29 cellular contexts compared by ENCODE assay signal in the genomic region with DNA sequence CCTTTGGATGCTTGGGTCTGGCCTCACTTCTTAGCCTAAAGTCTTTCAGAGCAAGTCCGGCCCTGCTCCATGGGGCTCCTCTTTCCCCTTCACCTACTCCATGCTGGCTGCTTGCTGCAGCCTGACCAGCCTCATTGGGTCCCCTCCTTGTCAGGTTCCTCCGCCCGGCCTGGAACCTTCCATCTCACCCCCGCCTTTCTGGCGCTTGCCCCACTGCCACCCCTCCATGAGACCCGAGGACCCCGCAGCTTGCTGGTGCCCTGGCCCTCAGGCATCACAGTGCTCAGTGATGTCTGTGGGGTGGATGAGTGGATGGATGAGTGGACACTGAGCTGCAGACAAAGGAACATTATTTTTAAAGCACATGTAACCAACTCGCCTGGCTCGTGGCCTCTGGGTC. TPM values are rescaled to one million over a fixed set of nuclear protein-coding genes. Genes with fewer than 3 reads are reported as not detected.
"Had no signal": no experiment of that assay in that cellular context is flagged by ENCODE, and none has a peak within 500 bp of the region (broad histone marks: within the 10 kb centered on the region; RNA-seq: fewer than 3 reads in every experiment).

No MANE protein-coding gene starts in this region.

- ATAC-seq: activated CD8-positive, alpha-beta memory T cell treated with anti-CD3 and anti-CD28 coated beads, Interleukin-2, amount 10 ng/mL, durations not matched to agents 7 days and 5 days; T-helper 17 cell had no signal

- DNase-seq: activated B cell treated with CpG ODN at 0.5 μM for 24 hours; activated CD4-positive, alpha-beta T cell treated with anti-CD3 and anti-CD28 coated beads for 1 hour; activated CD4-positive, alpha-beta T cell treated with anti-CD3 and anti-CD28 coated beads, Interleukin-2, amount 10 ng/mL, durations not matched to agents 24 days and 14 days; activated CD4-positive, alpha-beta T cell treated with anti-CD3 and anti-CD28 coated beads, Interleukin-2, amount 50 U/mL, for 48 hours; activated CD8-positive, alpha-beta memory T cell treated with anti-CD3 and anti-CD28 coated beads, Interleukin-2, amount 10 ng/mL, durations not matched to agents 7 days and 5 days; activated effector memory CD4-positive, alpha-beta T cell treated with Interleukin-2 at 50 U/mL for 16 hours; activated naive CD4-positive, alpha-beta T cell; activated T-cell treated with anti-CD3 and anti-CD28 coated beads, Interleukin-2, amount 50 U/mL, for 24 hours; aorta; MG63; MV-4-11; NCI-H1092 treated with DMSO at 0.1 percent for 48 hours; NCI-H1417 treated with DMSO at 0.1 percent for 48 hours; NCI-H1694; NCI-H2029; NCI-H2107; NCI-H2171 treated with DMSO at 0.1 percent for 48 hours; NCI-H345; NCI-H510A; NCI-H526 treated with DMSO at 0.1 percent for 48 hours; NCI-H82; OCI-M1; SIG-M5; T-helper 17 cell; T-helper 9 cell had no signal

- H3K36me3 Mint-ChIP-seq: activated CD8-positive, alpha-beta memory T cell treated with anti-CD3 and anti-CD28 coated beads, Interleukin-2, amount 10 ng/mL, durations not matched to agents 7 days and 5 days; activated naive CD4-positive, alpha-beta T cell treated with anti-CD3 and anti-CD28 coated beads, Interleukin-2, amount 50 U/mL, for 24 hours had no signal

- FAIRE-seq: RCC 7860 had no signal

- H3K36me3 ChIP-seq: breast epithelium, MG63 had no signal

- H3K4me3 Mint-ChIP-seq: activated B cell treated with CpG ODN at 0.5 μM for 24 hours; activated CD4-positive, alpha-beta T cell treated with anti-CD3 and anti-CD28 coated beads, Interleukin-2, amount 10 ng/mL, durations not matched to agents 24 days and 14 days; activated CD8-positive, alpha-beta memory T cell treated with anti-CD3 and anti-CD28 coated beads, Interleukin-2, amount 10 ng/mL, durations not matched to agents 7 days and 5 days; activated naive CD4-positive, alpha-beta T cell treated with anti-CD3 and anti-CD28 coated beads, Interleukin-2, amount 50 U/mL, for 24 hours; activated T-cell treated with anti-CD3 and anti-CD28 coated beads, Interleukin-2, amount 50 U/mL, for 24 hours; activated T-helper 1 cell treated with anti-CD3 and anti-CD28 coated beads, Interleukin-12 subunit alpha, Interleukin-12 subunit beta, Interleukin-2, Interleukin-4 antibody, amounts not matched to agents 30 ng/mL and 10 ng/mL and 1 ng/mL, durations not matched to agents 14 hours and 24 hours and 36 hours; T-helper 17 cell had no signal

- H3K27ac ChIP-seq: breast epithelium had no signal

- H3K9me3 Mint-ChIP-seq: activated CD4-positive, alpha-beta T cell treated with anti-CD3 and anti-CD28 coated beads, Interleukin-2, amount 10 ng/mL, durations not matched to agents 24 days and 14 days; activated naive CD4-positive, alpha-beta T cell treated with anti-CD3 and anti-CD28 coated beads, Interleukin-2, amount 50 U/mL, for 24 hours; activated T-cell treated with anti-CD3 and anti-CD28 coated beads, Interleukin-2, amount 50 U/mL, for 24 hours; activated T-helper 1 cell treated with anti-CD3 and anti-CD28 coated beads, Interleukin-12 subunit alpha, Interleukin-12 subunit beta, Interleukin-2, Interleukin-4 antibody, amounts not matched to agents 30 ng/mL and 10 ng/mL and 1 ng/mL, durations not matched to agents 14 hours and 24 hours and 36 hours had no signal

- H3K4me1 ChIP-seq: breast epithelium had no signal

- H3K4me1 Mint-ChIP-seq: activated B cell treated with CpG ODN at 0.5 μM for 24 hours; activated CD4-positive, alpha-beta T cell treated with anti-CD3 and anti-CD28 coated beads, Interleukin-2, amount 10 ng/mL, durations not matched to agents 24 days and 14 days; activated CD8-positive, alpha-beta memory T cell treated with anti-CD3 and anti-CD28 coated beads, Interleukin-2, amount 10 ng/mL, durations not matched to agents 7 days and 5 days; activated naive CD4-positive, alpha-beta T cell treated with anti-CD3 and anti-CD28 coated beads, Interleukin-2, amount 50 U/mL, for 24 hours; T-helper 17 cell had no signal

- H3K27ac Mint-ChIP-seq: activated B cell treated with CpG ODN at 0.5 μM for 24 hours; activated CD4-positive, alpha-beta T cell treated with anti-CD3 and anti-CD28 coated beads, Interleukin-2, amount 10 ng/mL, durations not matched to agents 24 days and 14 days; activated CD8-positive, alpha-beta memory T cell treated with anti-CD3 and anti-CD28 coated beads, Interleukin-2, amount 10 ng/mL, durations not matched to agents 7 days and 5 days; activated naive CD4-positive, alpha-beta T cell treated with anti-CD3 and anti-CD28 coated beads, Interleukin-2, amount 50 U/mL, for 24 hours; activated T-cell treated with anti-CD3 and anti-CD28 coated beads, Interleukin-2, amount 50 U/mL, for 24 hours; activated T-helper 1 cell treated with anti-CD3 and anti-CD28 coated beads, Interleukin-12 subunit alpha, Interleukin-12 subunit beta, Interleukin-2, Interleukin-4 antibody, amounts not matched to agents 30 ng/mL and 10 ng/mL and 1 ng/mL, durations not matched to agents 14 hours and 24 hours and 36 hours; T-helper 17 cell had no signal

- H3K27me3 ChIP-seq: breast epithelium, MG63 had no signal

- H3K27me3 Mint-ChIP-seq: activated CD4-positive, alpha-beta T cell treated with anti-CD3 and anti-CD28 coated beads, Interleukin-2, amount 10 ng/mL, durations not matched to agents 24 days and 14 days; activated CD8-positive, alpha-beta memory T cell treated with anti-CD3 and anti-CD28 coated beads, Interleukin-2, amount 10 ng/mL, durations not matched to agents 7 days and 5 days had no signal

- H3K9me3 ChIP-seq: MG63 had no signal

- H3K4me3 ChIP-seq: breast epithelium, MG63 had no signal

RNA-seq across cellular contexts. Expression of gene SORCS2, which starts 24.7 kb away (rescaled TPM):
- total RNA-seq: activated B cell treated with CpG ODN at 0.5 μM for 24 hours; activated CD4-positive, alpha-beta T cell treated with anti-CD3 and anti-CD28 coated beads, Interleukin-2, amount 10 ng/mL, durations not matched to agents 24 days and 14 days; activated T-helper 1 cell treated with anti-CD3 and anti-CD28 coated beads, Interleukin-12 subunit alpha, Interleukin-12 subunit beta, Interleukin-2, Interleukin-4 antibody, amounts not matched to agents 30 ng/mL and 10 ng/mL and 1 ng/mL, durations not matched to agents 14 hours and 24 hours and 36 hours; T-helper 17 cell had no signal
